In genomic region chr3:149367021-149367840, GRCh38 we compare ENCODE assay signal across 10 cellular contexts. TPM values are rescaled to one million over a fixed set of nuclear protein-coding genes. Genes with fewer than 3 reads are reported as not detected.
DNase-seq lines count a peak whose midpoint lies in the region; ATAC-seq and TF ChIP-seq lines count a peak whose summit lies in the region.
"Had no signal": no experiment of that assay in that cellular context is flagged by ENCODE, and none has a peak within 500 bp of the region (broad histone marks: within the 10 kb centered on the region; RNA-seq: fewer than 3 reads in every experiment).

No MANE protein-coding gene starts in this region.

- H3K4me1 Mint-ChIP-seq in activated CD4-positive, alpha-beta memory T cell treated with anti-CD3 and anti-CD28 coated beads for 36 hours (ENCODE audit: low read depth): peaks cover 6% of the 10 kb centered on the region
- H3K4me1 Mint-ChIP-seq in activated CD4-positive, alpha-beta memory T cell treated with anti-CD3 and anti-CD28 coated beads, Interleukin-2, amount 10 ng/mL, durations not matched to agents 7 days and 5 days: no peaks in the 10 kb centered on the region

- H3K27me3 ChIP-seq in gastroesophageal sphincter (no peaks in the 10 kb centered on the region), subcutaneous abdominal adipose tissue (ENCODE audit: control insufficient read depth in 5 of 5, insufficient read depth in 4 of 5, low read length in 5 of 5) (peaks cover 0 to 8% (median 0%) of the 10 kb centered on the region in 5 donors)

- H3K4me3 ChIP-seq in gastroesophageal sphincter: no peak overlapping the region
- no peak overlapping the region for H3K4me3 ChIP-seq in subcutaneous abdominal adipose tissue (ENCODE audit: low read depth in 1 of 5, low read length in 5 of 5)

- H3K27ac Mint-ChIP-seq in activated CD4-positive, alpha-beta memory T cell treated with anti-CD3 and anti-CD28 coated beads for 36 hours: no peak overlapping the region
- H3K27ac Mint-ChIP-seq in activated CD4-positive, alpha-beta memory T cell treated with anti-CD3 and anti-CD28 coated beads, Interleukin-2, amount 10 ng/mL, durations not matched to agents 7 days and 5 days: no peak overlapping the region

- no peak overlapping the region for H3K4me3 Mint-ChIP-seq in activated CD4-positive, alpha-beta memory T cell treated with anti-CD3 and anti-CD28 coated beads for 36 hours
- H3K4me3 Mint-ChIP-seq in activated CD4-positive, alpha-beta memory T cell treated with anti-CD3 and anti-CD28 coated beads, Interleukin-2, amount 10 ng/mL, durations not matched to agents 7 days and 5 days: no peak overlapping the region

- intact Hi-C loops in activated CD4-positive, alpha-beta memory T cell treated with anti-CD3 and anti-CD28 coated beads for 36 hours (cut with micrococcal nuclease): no loop called here

- peak; percentile 33 for DNase-seq in activated CD4-positive, alpha-beta memory T cell treated with anti-CD3 and anti-CD28 coated beads for 36 hours
- DNase-seq in activated CD4-positive, alpha-beta memory T cell treated with anti-CD3 and anti-CD28 coated beads, Interleukin-2, amount 10 ng/mL, durations not matched to agents 7 days and 5 days: no peak
- peak; percentile 74 for DNase-seq in RWPE1 (ENCODE audit: low spot score)
- DNase-seq in NCI-H1092 (lab: John Stamatoyannopoulos, UW): no peak
- no peak for DNase-seq in ecto neural progenitor cell (ENCODE audit: low spot score)
- no peak for DNase-seq in NCI-H510A (lab: John Stamatoyannopoulos, UW)
- DNase-seq: C1 segment of cervical spinal cord, NCI-H1105 had no signal

- POLR2A ChIA-PET in activated CD4-positive, alpha-beta memory T cell treated with anti-CD3 and anti-CD28 coated beads for 36 hours (lab: Charles Lee): no interaction called here
- POLR2A ChIA-PET in activated CD4-positive, alpha-beta memory T cell treated with anti-CD3 and anti-CD28 coated beads, Interleukin-2, amount 10 ng/mL, durations not matched to agents 7 days and 5 days (lab: Charles Lee): no interaction called here
- POLR2A ChIA-PET in RWPE1 (lab: Yijun Ruan, JAX; ENCODE audit: low non-redundant PET): no interaction called here

- CTCF ChIA-PET in activated CD4-positive, alpha-beta memory T cell treated with anti-CD3 and anti-CD28 coated beads for 36 hours (lab: Charles Lee): no interaction called here
- CTCF ChIA-PET in activated CD4-positive, alpha-beta memory T cell treated with anti-CD3 and anti-CD28 coated beads, Interleukin-2, amount 10 ng/mL, durations not matched to agents 7 days and 5 days (lab: Charles Lee): no interaction called here
- CTCF ChIA-PET in RWPE1 (lab: Yijun Ruan, JAX): interaction anchor here (1.1 kb wide), 1 partner anchor 113 kb away, joined by 3 read pairs; no protein-coding TSS in a partner anchor

- TF ChIP-seq POLR2A in gastroesophageal sphincter (IDR thresholded peaks at IDR 0.05): no peak

- H3K36me3 ChIP-seq in gastroesophageal sphincter: no peaks in the 10 kb centered on the region
- H3K36me3 ChIP-seq in subcutaneous abdominal adipose tissue (ENCODE audit: control insufficient read depth in 5 of 5, insufficient read depth in 5 of 5, low read length in 5 of 5): peaks cover 0 to 2% (median 0%) of the 10 kb centered on the region in 5 donors

- no peak for TF ChIP-seq EP300 in gastroesophageal sphincter (IDR thresholded peaks at IDR 0.05)

- no peaks in the 10 kb centered on the region for H3K9me3 Mint-ChIP-seq in activated CD4-positive, alpha-beta memory T cell treated with anti-CD3 and anti-CD28 coated beads for 36 hours
- H3K9me3 Mint-ChIP-seq in activated CD4-positive, alpha-beta memory T cell treated with anti-CD3 and anti-CD28 coated beads, Interleukin-2, amount 10 ng/mL, durations not matched to agents 7 days and 5 days: no peaks in the 10 kb centered on the region

- peaks cover 3 to 23% (median 5%) of the 10 kb centered on the region in 3 donors for H3K4me1 ChIP-seq in gastroesophageal sphincter
- peaks cover 0 to 24% (median 14%) of the 10 kb centered on the region in 5 donors for H3K4me1 ChIP-seq in subcutaneous abdominal adipose tissue (ENCODE audit: control insufficient read depth in 5 of 5, insufficient read depth in 5 of 5, low read length in 5 of 5)

- TF ChIP-seq CTCF in RWPE1 (conservative IDR thresholded peaks at IDR 0.05; ENCODE audit: low read depth): no peak
- no peak for TF ChIP-seq CTCF in gastroesophageal sphincter (IDR thresholded peaks at IDR 0.05)

- H3K27ac ChIP-seq in RWPE1 (no peak overlapping the region; the same call in 1 of the 2 replicates), gastroesophageal sphincter (peak overlapping the region in 3 of 4 donors; percentile 24 to 60 (median 57)), subcutaneous abdominal adipose tissue (ENCODE audit: low read depth, low read length) (peak overlapping the region; percentile 39)

- no peaks in the 10 kb centered on the region for H3K36me3 Mint-ChIP-seq in activated CD4-positive, alpha-beta memory T cell treated with anti-CD3 and anti-CD28 coated beads for 36 hours
- no peaks in the 10 kb centered on the region for H3K36me3 Mint-ChIP-seq in activated CD4-positive, alpha-beta memory T cell treated with anti-CD3 and anti-CD28 coated beads, Interleukin-2, amount 10 ng/mL, durations not matched to agents 7 days and 5 days (ENCODE audit: low read depth)

- peak; percentile 48 for ATAC-seq in gastroesophageal sphincter

- 70 to 75% methylated on average over 1 to 2 of the region's 2 CpGs for WGBS in gastroesophageal sphincter (ENCODE audit: low coverage in 1 of 2), 2 donors

- H3K27me3 Mint-ChIP-seq in activated CD4-positive, alpha-beta memory T cell treated with anti-CD3 and anti-CD28 coated beads for 36 hours: peaks cover 4% of the 10 kb centered on the region
- peaks cover 14% of the 10 kb centered on the region for H3K27me3 Mint-ChIP-seq in activated CD4-positive, alpha-beta memory T cell treated with anti-CD3 and anti-CD28 coated beads, Interleukin-2, amount 10 ng/mL, durations not matched to agents 7 days and 5 days

- no peaks in the 10 kb centered on the region for H3K9me3 ChIP-seq in gastroesophageal sphincter
- H3K9me3 ChIP-seq in subcutaneous abdominal adipose tissue (ENCODE audit: control insufficient read depth in 5 of 5, low read length in 5 of 5): no peaks in the 10 kb centered on the region

- H3K9ac ChIP-seq in subcutaneous abdominal adipose tissue (ENCODE audit: low read length in 5 of 5): no peak overlapping the region

RNA-seq across cellular contexts. Expression of gene TM4SF1, which starts 10.2 kb away (rescaled TPM):
- under 1 TPM; 0.83 to 0.92 TPM for total RNA-seq in activated CD4-positive, alpha-beta memory T cell treated with anti-CD3 and anti-CD28 coated beads for 36 hours
- not detected for total RNA-seq in activated CD4-positive, alpha-beta memory T cell treated with anti-CD3 and anti-CD28 coated beads, Interleukin-2, amount 10 ng/mL, durations not matched to agents 7 days and 5 days
- total RNA-seq in gastroesophageal sphincter: 100 to 1,000 TPM in 1 of 4 donors, 10 to 100 TPM in 3; 20.9 to 128 (median 71.9) TPM

RNA-seq across cellular contexts. Expression of gene TM4SF18, which starts 33.8 kb away (rescaled TPM):
- not detected for total RNA-seq in activated CD4-positive, alpha-beta memory T cell treated with anti-CD3 and anti-CD28 coated beads for 36 hours
- not detected for total RNA-seq in activated CD4-positive, alpha-beta memory T cell treated with anti-CD3 and anti-CD28 coated beads, Interleukin-2, amount 10 ng/mL, durations not matched to agents 7 days and 5 days
- total RNA-seq in gastroesophageal sphincter: 10 to 100 TPM in 1 of 4 donors, 1 to 10 TPM in 3; 1.7 to 10.2 (median 7.1) TPM

Comparison
In these comparisons a context has a peak if more than half of its experiments do, and no peak if none do; other contexts are left out.
1. DNase-seq: peak in activated CD4-positive, alpha-beta memory T cell treated with anti-CD3 and anti-CD28 coated beads for 36 hours (single experiment) and RWPE1 (single experiment); none in activated CD4-positive, alpha-beta memory T cell treated with anti-CD3 and anti-CD28 coated beads, Interleukin-2, amount 10 ng/mL, durations not matched to agents 7 days and 5 days (single experiment), NCI-H1092 (single experiment), ecto neural progenitor cell (single experiment) and NCI-H510A (single experiment).
2. RNA of gene TM4SF1, which starts 10.2 kb away (total RNA-seq): 20.9 to 128 TPM in gastroesophageal sphincter; 0.83 to 0.92 TPM in activated CD4-positive, alpha-beta memory T cell treated with anti-CD3 and anti-CD28 coated beads for 36 hours and not detected in activated CD4-positive, alpha-beta memory T cell treated with anti-CD3 and anti-CD28 coated beads, Interleukin-2, amount 10 ng/mL, durations not matched to agents 7 days and 5 days; every median in the first group is over 10 times any median in the second.